ENCODE assay signal across 13 cellular contexts in genomic region chr7:12475362-12476063, GRCh38.
DNase-seq lines count a peak whose midpoint lies in the region; ATAC-seq, FAIRE-seq and TF ChIP-seq lines count a peak whose summit lies in the region.
"Had no signal": no experiment of that assay in that cellular context is flagged by ENCODE, and none has a peak within 500 bp of the region (broad histone marks: within the 10 kb centered on the region; RNA-seq: fewer than 3 reads in every experiment).

No MANE protein-coding gene starts in this region.

- no peak overlapping the region for H2BK15ac ChIP-seq in H1 (ENCODE audit: low read length)

- TF ChIP-seq RAD21 in H1 (IDR thresholded peaks at IDR 0.05 in 1 of 2, conservative IDR thresholded peaks at IDR 0.05 in 1 of 2; ENCODE audit: low read depth in 2 of 2, low read length in 2 of 2), result no peak

- H4K20me1 ChIP-seq in H1 (replicated peaks in 1 of 2; ENCODE audit: control insufficient read depth in 1 of 2, insufficient read depth in 2 of 2, low read length in 2 of 2) (no peaks in the 10 kb centered on the region), osteoblast (ENCODE audit: insufficient read depth, low read length) (no peaks in the 10 kb centered on the region)

- peaks cover 2% of the 10 kb centered on the region for H3K4me1 Mint-ChIP-seq in activated T-cell treated with anti-CD3 and anti-CD28 coated beads, Interleukin-2, amount 50 U/mL, for 24 hours (ENCODE audit: low read depth)

- TF ChIP-seq EP300 in H1 (IDR thresholded peaks at IDR 0.05; ENCODE audit: borderline replicate concordance in 1 of 2, low read depth in 2 of 2, low read length in 2 of 2), result no peak

- no peak overlapping the region for H3K14ac ChIP-seq in H1 (ENCODE audit: insufficient read length)

- H3K18ac ChIP-seq in H1 (ENCODE audit: extremely low read depth, low read length), result no peak overlapping the region

- H3K4me3 ChIP-seq in H1 (ENCODE audit: extremely low read depth in 1 of 4, insufficient read depth in 2 of 4, low read depth in 3 of 4, low read length in 4 of 4) (no peak overlapping the region), osteoblast (ENCODE audit: insufficient read depth, low read length) (no peak overlapping the region)
- H3K4me3 ChIP-seq: thoracic aorta had no signal

- no peak for ATAC-seq in HG03095 (IDR thresholded peaks at IDR 0.05; ENCODE audit: unreplicated experiment)
- ATAC-seq in GM21825 (IDR thresholded peaks at IDR 0.05; ENCODE audit: unreplicated experiment), result no peak
- ATAC-seq: activated CD8-positive, alpha-beta T cell treated with anti-CD3 and anti-CD28 coated beads, Interleukin-2, amount 10 ng/mL, durations not matched to agents 7 days and 5 days had no signal

- peak overlapping the region; percentile 79; the same call in 1 of the 2 replicates for H2AFZ ChIP-seq in H1 (ENCODE audit: low read length)
- H2AFZ ChIP-seq in osteoblast (ENCODE audit: low read length), result peak overlapping the region; percentile 16

- H2BK5ac ChIP-seq in H1 (ENCODE audit: low read depth, low read length), result no peak overlapping the region

- no peaks in the 10 kb centered on the region for H3K23me2 ChIP-seq in H1 (ENCODE audit: low read depth, low read length)

- no peaks in the 10 kb centered on the region for H3K79me1 ChIP-seq in H1 (ENCODE audit: low read depth, low read length)

- POLR2A ChIA-PET in H1 (lab: Charles Lee; ENCODE audit: partially characterized antibody), result no interaction called here

- TF ChIP-seq CTCF in H1 (IDR thresholded peaks at IDR 0.05; ENCODE audit: control extremely low read depth in 1 of 3, insufficient read depth in 1 of 3, low read depth in 1 of 3, low read length in 3 of 3), result no peak
- TF ChIP-seq CTCF in osteoblast (IDR thresholded peaks at IDR 0.05; ENCODE audit: extremely low read depth, low read depth, low read length), result no peak

- FAIRE-seq in H54 (lab: Jason Lieb, UNC) (peak; percentile 99), H1 (lab: Jason Lieb, UNC) (no peak)

- CTCF ChIA-PET in H1 (lab: Charles Lee; ENCODE audit: partially characterized antibody), result interaction anchor here (0.5 to 8.7 kb wide), 11 partner anchors 15 to 64 kb away, joined by 3 to 61 read pairs (median 4); no protein-coding TSS in a partner anchor

- H3K36me3 ChIP-seq in H1 (ENCODE audit: control insufficient read depth in 2 of 4, insufficient read depth in 4 of 4, low read length in 3 of 4), result no peaks in the 10 kb centered on the region
- H3K36me3 ChIP-seq in osteoblast (ENCODE audit: insufficient read depth, low read length), result no peaks in the 10 kb centered on the region
- H3K36me3 ChIP-seq: thoracic aorta had no signal

- no peak overlapping the region for H3K23ac ChIP-seq in H1 (ENCODE audit: insufficient read length)

- H2BK120ac ChIP-seq in H1 (replicated peaks; ENCODE audit: low read depth, low read length), result no peak overlapping the region

- H2BK20ac ChIP-seq in H1 (ENCODE audit: low read length), result no peak overlapping the region

- H3K27ac ChIP-seq in H1 (ENCODE audit: low read depth, low read length), result no peak overlapping the region
- H3K27ac ChIP-seq in osteoblast (ENCODE audit: low read depth, low read length), result no peak overlapping the region
- H3K27ac ChIP-seq: thoracic aorta had no signal

- H3K36me3 Mint-ChIP-seq in activated T-cell treated with anti-CD3 and anti-CD28 coated beads, Interleukin-2, amount 50 U/mL, for 24 hours (ENCODE audit: low read depth), result no peaks in the 10 kb centered on the region

- H3K4me3 Mint-ChIP-seq in activated T-cell treated with anti-CD3 and anti-CD28 coated beads, Interleukin-2, amount 50 U/mL, for 24 hours, result no peak overlapping the region
- H3K4me3 Mint-ChIP-seq: activated CD8-positive, alpha-beta T cell treated with anti-CD3 and anti-CD28 coated beads, Interleukin-2, amount 10 ng/mL, durations not matched to agents 7 days and 5 days had no signal

- H3K4me1 ChIP-seq in H1 (replicated peaks in 1 of 4; ENCODE audit: control insufficient read depth in 3 of 4, insufficient read depth in 4 of 4, low read length in 3 of 4) (no peaks in the 10 kb centered on the region; a peak in 1 of 7 replicates), osteoblast (ENCODE audit: insufficient read depth, low read length) (no peaks in the 10 kb centered on the region)

- no peaks in the 10 kb centered on the region for H3K27me3 ChIP-seq in H1 (replicated peaks in 1 of 4; ENCODE audit: control insufficient read depth in 3 of 4, extremely low read depth in 1 of 4, insufficient read depth in 3 of 4, low read length in 3 of 4)
- no peaks in the 10 kb centered on the region for H3K27me3 ChIP-seq in osteoblast (ENCODE audit: insufficient read depth, low read length)

- no peak overlapping the region for H3K9ac ChIP-seq in H1 (replicated peaks in 1 of 4; ENCODE audit: extremely low read depth in 1 of 4, low read depth in 3 of 4, low read length in 3 of 4)

- no peak overlapping the region for H2AK5ac ChIP-seq in H1 (ENCODE audit: low read depth, low read length)

- TF ChIP-seq POLR2A in H54 (IDR thresholded peaks at IDR 0.05; ENCODE audit: low read depth, low read length), result no peak
- no peak for TF ChIP-seq POLR2A in H1 (IDR thresholded peaks at IDR 0.05; ENCODE audit: control extremely low read depth in 1 of 2, low read depth in 2 of 2, low read length in 2 of 2)

- no peak overlapping the region for H4K8ac ChIP-seq in H1 (ENCODE audit: extremely low read depth, insufficient read depth, low read length)

- H4K5ac ChIP-seq in H1 (ENCODE audit: insufficient read length, low read depth, low read length), result no peak overlapping the region

- H4K91ac ChIP-seq in H1 (replicated peaks; ENCODE audit: insufficient read length, low read length), result no peak overlapping the region

- H3K4ac ChIP-seq in H1 (replicated peaks; ENCODE audit: insufficient read length, low read depth, low read length), result no peak overlapping the region

- no peak overlapping the region for H2BK12ac ChIP-seq in H1 (ENCODE audit: low read depth, low read length)

- DNase-seq in H54 (ENCODE audit: insufficient read length, low spot score) (peak; percentile 23), NCI-H526 treated with DMSO at 0.1 percent for 48 hours (lab: John Stamatoyannopoulos, UW) (peak; percentile 92), H1 (ENCODE audit: low read depth in 1 of 2, low spot score in 2 of 2) (no peak), osteoblast (ENCODE audit: insufficient read length, low spot score, missing footprints) (peak; percentile 53)
- no peak for DNase-seq in activated T-cell treated with anti-CD3 and anti-CD28 coated beads, Interleukin-2, amount 50 U/mL, for 24 hours
- DNase-seq: activated CD8-positive, alpha-beta T cell treated with anti-CD3 and anti-CD28 coated beads, Interleukin-2, amount 10 ng/mL, durations not matched to agents 7 days and 5 days; DND-41; KBM-7; NCI-H446 treated with DMSO at 0.1 percent for 48 hours had no signal

- H3K79me2 ChIP-seq in H1 (ENCODE audit: control insufficient read depth in 1 of 2, insufficient read depth in 2 of 2, low read length in 2 of 2) (no peaks in the 10 kb centered on the region), osteoblast (ENCODE audit: insufficient read depth, low read length) (no peaks in the 10 kb centered on the region)

- no peak overlapping the region for H3K4me2 ChIP-seq in H1 (ENCODE audit: insufficient read depth in 1 of 2, low read depth in 2 of 2, low read length in 2 of 2)
- H3K4me2 ChIP-seq in osteoblast (ENCODE audit: insufficient read depth, low read length), result peak overlapping the region; percentile 22

- H3K27me3 Mint-ChIP-seq in activated T-cell treated with anti-CD3 and anti-CD28 coated beads, Interleukin-2, amount 50 U/mL, for 24 hours, result no peaks in the 10 kb centered on the region
- H3K27me3 Mint-ChIP-seq: progenitor cell of endocrine pancreas had no signal

- 86% methylated on average over 6 of the region's 6 CpGs; no CpG with 5 or more reads in 1 of the 2 experiments for WGBS in H1 (ENCODE audit: extremely low coverage in 1 of 2, insufficient coverage in 1 of 2, insufficient read length in 1 of 2, insufficient replicate concordance in 2 of 2, low coverage in 1 of 2, low lambda C conversion rate in 2 of 2, missing lambda C conversion rate in 1 of 2), 2 experiments

- H3K9me3 ChIP-seq in H1 (ENCODE audit: insufficient read depth in 2 of 2, low read depth in 1 of 2, low read length in 1 of 2) (peaks cover 0 to 2% of the 10 kb centered on the region in 2 experiments; a peak in 1 of 4 replicates), osteoblast (ENCODE audit: low read depth, low read length) (no peaks in the 10 kb centered on the region)
- H3K9me3 ChIP-seq: thoracic aorta had no signal

- no peaks in the 10 kb centered on the region for H3K9me3 Mint-ChIP-seq in activated T-cell treated with anti-CD3 and anti-CD28 coated beads, Interleukin-2, amount 50 U/mL, for 24 hours

- H3K56ac ChIP-seq in H1 (replicated peaks; ENCODE audit: insufficient read length, low read depth, low read length), result no peak overlapping the region

- no peak overlapping the region for H3K27ac Mint-ChIP-seq in activated T-cell treated with anti-CD3 and anti-CD28 coated beads, Interleukin-2, amount 50 U/mL, for 24 hours
- H3K27ac Mint-ChIP-seq: activated CD8-positive, alpha-beta T cell treated with anti-CD3 and anti-CD28 coated beads, Interleukin-2, amount 10 ng/mL, durations not matched to agents 7 days and 5 days; progenitor cell of endocrine pancreas had no signal

TF ChIP-seq in H1, 55 proteins besides CTCF, POLR2A, EP300 and RAD21 (continues in another document):
- no peak for TF ChIP-seq NRF1 (IDR thresholded peaks at IDR 0.05; ENCODE audit: low read depth, low read length)
- no peak for TF ChIP-seq BRCA1 (IDR thresholded peaks at IDR 0.05; ENCODE audit: low read depth, low read length)
- no peak for TF ChIP-seq CREB1 (IDR thresholded peaks at IDR 0.05)
- TF ChIP-seq TCF12 (IDR thresholded peaks at IDR 0.05; ENCODE audit: low read depth, low read length), result no peak
- TF ChIP-seq TAF7 (optimal IDR thresholded peaks at IDR 0.05; ENCODE audit: borderline replicate concordance, low read depth, low read length), result no peak
- no peak for TF ChIP-seq YY1 (IDR thresholded peaks at IDR 0.05; ENCODE audit: low read depth, low read length)
- TF ChIP-seq BCL11A (IDR thresholded peaks at IDR 0.05; ENCODE audit: low read depth in 2 of 2, low read length in 2 of 2), result no peak
- no peak for TF ChIP-seq SIX5 (IDR thresholded peaks at IDR 0.05; ENCODE audit: low read depth, low read length)
- no peak for TF ChIP-seq PHF8 (conservative IDR thresholded peaks at IDR 0.05; ENCODE audit: low read depth, low read length)
- no peak for TF ChIP-seq KDM5A (IDR thresholded peaks at IDR 0.05; ENCODE audit: low read length)
- TF ChIP-seq RXRA (IDR thresholded peaks at IDR 0.05; ENCODE audit: insufficient read depth, low read depth, low read length), result no peak

Comparison
In these comparisons a context has a peak if more than half of its experiments do, and no peak if none do; other contexts are left out.
1. DNase-seq: peak in H54 (single experiment), NCI-H526 treated with DMSO at 0.1 percent for 48 hours (single experiment) and osteoblast (single experiment); none in H1 (0 of 2) and activated T-cell treated with anti-CD3 and anti-CD28 coated beads, Interleukin-2, amount 50 U/mL, for 24 hours (single experiment).